ENCODE assay signal across 5 cellular contexts in the genomic region with DNA sequence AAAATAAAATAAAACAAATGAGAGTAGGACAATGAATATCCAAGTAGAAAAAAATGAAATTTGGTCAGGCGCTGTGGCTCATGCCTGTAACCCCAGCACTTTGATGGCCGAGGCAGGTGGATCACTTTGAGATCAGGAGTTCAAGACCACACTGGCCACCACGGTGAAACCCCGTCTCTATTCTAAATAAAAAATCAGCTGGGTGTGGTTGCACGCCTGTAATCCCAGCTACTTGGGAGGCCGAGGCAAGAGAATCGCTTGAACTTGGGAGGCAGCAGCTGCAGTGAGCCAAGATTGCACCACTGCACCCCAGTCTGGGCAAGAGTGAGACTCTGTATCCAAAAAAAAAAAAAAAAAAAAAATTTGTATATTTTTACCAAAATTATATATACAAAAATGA.
"Had no signal": no experiment of that assay in that cellular context is flagged by ENCODE, and none has a peak within 500 bp of the region (broad histone marks: within the 10 kb centered on the region; RNA-seq: fewer than 3 reads in every experiment).

No MANE protein-coding gene starts in this region.

- H3K4me1 Mint-ChIP-seq: GM23338 had no signal

- H3K9me3 Mint-ChIP-seq: GM23338 had no signal

- DNase-seq: H9, HCEC 1CT, IMR-90 had no signal

- H3K4me3 Mint-ChIP-seq: GM23338, H9 had no signal

- H3K4me3 ChIP-seq: GM23338, K562 had no signal

- H3K27ac Mint-ChIP-seq: GM23338, H9 had no signal

- ATAC-seq: GM23338, K562 had no signal
